ENCODE assay signal across 14 cellular contexts in the genomic region with DNA sequence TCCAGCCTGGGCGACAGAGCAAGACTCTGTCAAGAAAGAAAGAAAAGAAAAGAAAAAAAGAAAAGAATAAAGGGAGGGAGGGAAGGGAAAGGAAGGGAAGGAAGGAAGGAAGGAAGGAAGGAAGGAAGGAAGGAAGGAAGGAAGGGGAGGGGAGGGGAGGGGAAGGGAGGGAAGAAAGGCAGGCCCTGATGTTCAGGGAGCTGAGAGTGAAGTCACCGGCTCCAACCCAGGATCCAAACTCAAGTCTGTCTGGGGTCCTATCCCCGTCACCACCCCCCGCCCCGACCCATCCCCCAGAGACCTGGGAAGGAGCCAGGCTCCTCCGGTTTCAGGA. TPM values are rescaled to one million over a fixed set of nuclear protein-coding genes. Genes with fewer than 3 reads are reported as not detected.
DNase-seq lines count a peak whose midpoint lies in the region; ATAC-seq and TF ChIP-seq lines count a peak whose summit lies in the region.
"Had no signal": no experiment of that assay in that cellular context is flagged by ENCODE, and none has a peak within 500 bp of the region (broad histone marks: within the 10 kb centered on the region; RNA-seq: fewer than 3 reads in every experiment).

No MANE protein-coding gene starts in this region.

- H3K27me3 Mint-ChIP-seq in natural killer cell treated with Interleukin-12 subunit alpha and Interleukin-12 subunit beta and Interleukin-15 and Interleukin-18, amount 100 ng/mL, for 72 hours, result peaks cover 37 to 48% of the 10 kb centered on the region in 2 donors
- H3K27me3 Mint-ChIP-seq in natural killer cell (ENCODE audit: low read depth in 2 of 2), result peaks cover 36 to 48% of the 10 kb centered on the region in 2 donors

- H3K27me3 ChIP-seq in duodenal mucosa (ENCODE audit: control insufficient read depth in 1 of 2, insufficient read depth in 2 of 2, low read length in 2 of 2) (peaks cover 0 to 4% of the 10 kb centered on the region in 2 donors), mucosa of stomach (ENCODE audit: control insufficient read depth, insufficient read depth, low read length) (peaks cover 6% of the 10 kb centered on the region), right atrium auricular region (peaks cover 9 to 10% of the 10 kb centered on the region in 2 donors)

- H3K36me3 Mint-ChIP-seq in natural killer cell treated with Interleukin-12 subunit alpha and Interleukin-12 subunit beta and Interleukin-15 and Interleukin-18, amount 100 ng/mL, for 72 hours, result no peaks in the 10 kb centered on the region
- no peaks in the 10 kb centered on the region for H3K36me3 Mint-ChIP-seq in natural killer cell

- H3K4me1 ChIP-seq in duodenal mucosa (ENCODE audit: control insufficient read depth in 1 of 2, insufficient read depth in 2 of 2, low read length in 2 of 2), result peaks cover 13 to 23% of the 10 kb centered on the region in 2 donors
- peaks cover 39% of the 10 kb centered on the region for H3K4me1 ChIP-seq in mucosa of stomach (ENCODE audit: control insufficient read depth, insufficient read depth, low read length)
- peaks cover 0 to 8% of the 10 kb centered on the region in 2 donors for H3K4me1 ChIP-seq in right atrium auricular region

- no peaks in the 10 kb centered on the region for H3K36me3 ChIP-seq in duodenal mucosa (ENCODE audit: control insufficient read depth in 1 of 2, insufficient read depth in 2 of 2, low read length in 2 of 2)
- no peaks in the 10 kb centered on the region for H3K36me3 ChIP-seq in mucosa of stomach (ENCODE audit: control insufficient read depth, insufficient read depth, low read length)
- H3K36me3 ChIP-seq in right atrium auricular region, result no peaks in the 10 kb centered on the region
- H3K36me3 ChIP-seq: spleen had no signal

- no peaks in the 10 kb centered on the region for H3K9me3 ChIP-seq in duodenal mucosa (ENCODE audit: control insufficient read depth in 1 of 2, low read length in 2 of 2)
- H3K9me3 ChIP-seq in mucosa of stomach (ENCODE audit: control insufficient read depth, low read length), result no peaks in the 10 kb centered on the region
- peaks cover 0 to 14% of the 10 kb centered on the region in 2 donors for H3K9me3 ChIP-seq in right atrium auricular region

- H3K4me3 Mint-ChIP-seq in natural killer cell treated with Interleukin-12 subunit alpha and Interleukin-12 subunit beta and Interleukin-15 and Interleukin-18, amount 100 ng/mL, for 72 hours, result no peak overlapping the region
- H3K4me3 Mint-ChIP-seq in natural killer cell, result no peak overlapping the region

- H3K27ac ChIP-seq in duodenal mucosa (ENCODE audit: low read depth, low read length), result no peak overlapping the region
- no peak overlapping the region for H3K27ac ChIP-seq in right atrium auricular region

- DNase-seq in natural killer cell treated with Interleukin-12 subunit alpha and Interleukin-12 subunit beta and Interleukin-15 and Interleukin-18, amount 100 ng/mL, for 72 hours (ENCODE audit: low spot score), result peak; percentile 56
- DNase-seq in natural killer cell (no peak), COLO668 (lab: John Stamatoyannopoulos, UW; ENCODE audit: unreplicated experiment) (no peak), putamen (ENCODE audit: low spot score) (no peak), right atrium auricular region (ENCODE audit: low spot score) (no peak)
- DNase-seq: activated naive CD4-positive, alpha-beta T cell; central memory CD4-positive, alpha-beta T cell; naive B cell; NCI-H1092 treated with DMSO at 0.1 percent for 48 hours; NCI-H510A treated with DMSO at 0.1 percent for 48 hours; spleen had no signal

- ATAC-seq in natural killer cell treated with Interleukin-12 subunit alpha and Interleukin-12 subunit beta and Interleukin-15 and Interleukin-18, amount 100 ng/mL, for 72 hours, result no peak
- ATAC-seq in natural killer cell (no peak), GM18519 (IDR thresholded peaks at IDR 0.05; ENCODE audit: low FRiP score, unreplicated experiment) (no peak)

- TF ChIP-seq CTCF in natural killer cell (IDR thresholded peaks at IDR 0.05) (no peak), right atrium auricular region (IDR thresholded peaks at IDR 0.05) (no peak)

- intact Hi-C loops in natural killer cell (cut with micrococcal nuclease), result no loop called here

- no peaks in the 10 kb centered on the region for H3K9me3 Mint-ChIP-seq in natural killer cell treated with Interleukin-12 subunit alpha and Interleukin-12 subunit beta and Interleukin-15 and Interleukin-18, amount 100 ng/mL, for 72 hours
- no peaks in the 10 kb centered on the region for H3K9me3 Mint-ChIP-seq in natural killer cell

- H3K9ac ChIP-seq in duodenal mucosa (ENCODE audit: low read depth in 1 of 2, low read length in 2 of 2), result no peak overlapping the region
- peak overlapping the region; percentile 92 for H3K9ac ChIP-seq in mucosa of stomach (ENCODE audit: low read length)

- H3K27ac Mint-ChIP-seq in natural killer cell treated with Interleukin-12 subunit alpha and Interleukin-12 subunit beta and Interleukin-15 and Interleukin-18, amount 100 ng/mL, for 72 hours, result no peak overlapping the region
- H3K27ac Mint-ChIP-seq in natural killer cell, result no peak overlapping the region

- H3K4me1 Mint-ChIP-seq in natural killer cell treated with Interleukin-12 subunit alpha and Interleukin-12 subunit beta and Interleukin-15 and Interleukin-18, amount 100 ng/mL, for 72 hours (ENCODE audit: low read depth in 2 of 2), result peaks cover 9 to 18% of the 10 kb centered on the region in 2 donors
- peaks cover 9 to 11% of the 10 kb centered on the region in 2 donors for H3K4me1 Mint-ChIP-seq in natural killer cell

- H3K4me3 ChIP-seq in duodenal mucosa (ENCODE audit: low read depth in 1 of 2, low read length in 2 of 2), result peak overlapping the region; percentile 44 to 45
- no peak overlapping the region for H3K4me3 ChIP-seq in mucosa of stomach (ENCODE audit: low read length)
- H3K4me3 ChIP-seq in right atrium auricular region, result peak overlapping the region in 1 of 2 donors; percentile 18

RNA-seq across cellular contexts. Expression of a gene that starts 5.8 kb away (rescaled TPM):
- total RNA-seq in natural killer cell treated with Interleukin-12 subunit alpha and Interleukin-12 subunit beta and Interleukin-15 and Interleukin-18, amount 100 ng/mL, for 72 hours, result 10 to 100 TPM; 13.4 to 31.0 TPM
- total RNA-seq in natural killer cell, result 10 to 100 TPM; 18.2 to 25.3 (median 19.3) TPM
- 10 to 100 TPM; 26.5 to 28.1 TPM for total RNA-seq in right atrium auricular region

RNA-seq across cellular contexts. Expression of a gene that starts 6.9 kb away (rescaled TPM):
- total RNA-seq in natural killer cell treated with Interleukin-12 subunit alpha and Interleukin-12 subunit beta and Interleukin-15 and Interleukin-18, amount 100 ng/mL, for 72 hours, result 1 to 10 TPM; 1.3 to 8.7 TPM
- total RNA-seq in natural killer cell, result 10 to 100 TPM in 1 of 3 donors, 1 to 10 TPM in 2; 8.8 to 15.7 (median 10.0) TPM
- 10 to 100 TPM in 1 of 2 donors, 1 to 10 TPM in 1; 6.7 to 13.8 TPM for total RNA-seq in right atrium auricular region

RNA-seq across cellular contexts. Expression of a gene that starts 30.7 kb away (rescaled TPM):
- under 1 TPM in 1 of 2 donors, not detected in 1; 0.22 TPM for total RNA-seq in natural killer cell treated with Interleukin-12 subunit alpha and Interleukin-12 subunit beta and Interleukin-15 and Interleukin-18, amount 100 ng/mL, for 72 hours
- total RNA-seq in natural killer cell (1 to 10 TPM in 2 of 3 donors, under 1 TPM in 1; 0.95 to 3.3 (median 2.3) TPM), right atrium auricular region (under 1 TPM in 1 of 2 donors, not detected in 1; 0.16 TPM)

RNA-seq across cellular contexts. Expression of a gene that starts 48.7 kb away (rescaled TPM):
- 100 to 1,000 TPM; 157 to 251 TPM for total RNA-seq in natural killer cell treated with Interleukin-12 subunit alpha and Interleukin-12 subunit beta and Interleukin-15 and Interleukin-18, amount 100 ng/mL, for 72 hours
- total RNA-seq in natural killer cell (100 to 1,000 TPM; 162 to 178 (median 174) TPM), right atrium auricular region (100 to 1,000 TPM in 1 of 2 donors, 10 to 100 TPM in 1; 98.9 to 205 TPM)
